In the genomic region with DNA sequence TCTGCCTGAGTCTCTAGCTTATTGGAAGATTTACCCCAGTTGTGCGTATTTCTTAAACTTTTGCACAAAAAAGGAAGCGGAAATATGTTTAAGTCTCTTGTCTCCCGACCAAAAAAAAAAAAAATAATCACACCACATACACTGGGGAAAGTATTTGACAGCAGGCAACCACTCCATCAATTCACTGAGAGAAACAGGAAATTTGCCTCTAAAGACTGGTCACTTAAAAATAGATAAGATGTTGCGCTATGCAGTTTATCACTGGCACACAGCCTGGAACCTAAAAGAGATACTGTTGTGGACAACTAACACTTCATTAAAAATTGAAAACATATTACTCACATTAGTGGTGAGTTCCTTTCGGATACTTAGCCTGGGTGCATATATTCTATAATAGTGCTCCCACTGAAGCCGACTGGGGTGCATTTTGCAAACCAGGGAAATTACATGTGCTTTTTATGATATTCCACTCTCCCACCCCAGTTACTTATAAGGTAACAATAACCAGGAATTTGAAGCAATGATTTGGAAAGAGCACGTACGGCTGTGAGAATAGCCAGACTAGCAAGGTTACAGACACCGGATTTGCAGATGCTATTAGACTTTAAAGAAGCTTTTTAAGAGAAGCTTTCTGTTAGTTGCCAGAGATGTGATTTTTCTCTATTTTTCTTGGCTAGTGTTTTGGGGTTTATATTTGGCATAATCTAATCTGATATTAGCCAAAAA, we compare ENCODE assay signal across 21 cellular contexts.
DNase-seq lines count a peak whose midpoint lies in the region; ATAC-seq, FAIRE-seq and TF ChIP-seq lines count a peak whose summit lies in the region.
"Had no signal": no experiment of that assay in that cellular context is flagged by ENCODE, and none has a peak within 500 bp of the region (broad histone marks: within the 10 kb centered on the region; RNA-seq: fewer than 3 reads in every experiment).

No MANE protein-coding gene starts in this region.

- H2AK5ac ChIP-seq in mesendoderm (ENCODE audit: low read length): no peak overlapping the region

- no peaks in the 10 kb centered on the region for H3K9me1 ChIP-seq in K562 (ENCODE audit: control insufficient read depth, insufficient read depth, low read length)

- FAIRE-seq in HepG2 (lab: Jason Lieb, UNC) (no peak), K562 (lab: Jason Lieb, UNC) (no peak)
- FAIRE-seq: GM19239, H54 had no signal

- no peak overlapping the region for H4K8ac ChIP-seq in mesendoderm (ENCODE audit: low read depth, low read length)

- H2BK15ac ChIP-seq in mesendoderm (replicated peaks; ENCODE audit: low read depth): peak overlapping the region; percentile 74

- no peak overlapping the region for H2BK5ac ChIP-seq in mesendoderm (ENCODE audit: low read length)

- in situ Hi-C loops in HepG2 (cut with HindIII; ENCODE audit: extremely low pct_ligation_motif_present, low pct_unique_long_range_greater_than_20kb) (no loop called here), K562 (cut with MboI) (no loop called here)

- H3K9me3 ChIP-seq in right lobe of liver (no peaks in the 10 kb centered on the region), HepG2 (ENCODE audit: low read length) (peaks cover 99% of the 10 kb centered on the region), K562 (replicated peaks; ENCODE audit: control insufficient read depth, insufficient read depth, low read depth, low read length) (no peaks in the 10 kb centered on the region), aorta (ENCODE audit: control insufficient read depth, low read length) (no peaks in the 10 kb centered on the region)
- H3K9me3 ChIP-seq: left lung, upper lobe of left lung had no signal

- no peak for TF ChIP-seq CTCF in right lobe of liver (IDR thresholded peaks at IDR 0.05)
- no peak for TF ChIP-seq CTCF in HepG2 (CRISPR knock-in tag; IDR thresholded peaks at IDR 0.05)
- no peak for TF ChIP-seq CTCF in K562 (IDR thresholded peaks at IDR 0.05 in 2 of 3, conservative IDR thresholded peaks at IDR 0.05 in 1 of 3; ENCODE audit: insufficient read depth in 2 of 3, low read depth in 1 of 3, low read length in 3 of 3)

- no peaks in the 10 kb centered on the region for H3K4me1 ChIP-seq in right lobe of liver
- no peaks in the 10 kb centered on the region for H3K4me1 ChIP-seq in HepG2 (ENCODE audit: insufficient read depth, low read length)
- H3K4me1 ChIP-seq in K562 (replicated peaks in 1 of 2; ENCODE audit: control insufficient read depth in 2 of 2, insufficient read depth in 2 of 2, low read length in 2 of 2): peaks cover 0 to 7% of the 10 kb centered on the region in 2 experiments; a peak in 3 of 5 replicates
- no peaks in the 10 kb centered on the region for H3K4me1 ChIP-seq in mesendoderm (ENCODE audit: control insufficient read depth, low read depth, low read length)
- H3K4me1 ChIP-seq in aorta (ENCODE audit: control insufficient read depth in 1 of 2, insufficient read depth in 2 of 2, low read length in 2 of 2): peaks cover 2 to 5% of the 10 kb centered on the region in 2 donors
- H3K4me1 ChIP-seq: left lung had no signal

- DNase-seq in right lobe of liver (no peak), HepG2 (ENCODE audit: low spot score) (no peak), K562 (ENCODE audit: extremely low read depth in 1 of 4, low spot score in 3 of 4) (no peak), mesendoderm (no peak), aorta (no peak), CD1c-positive myeloid dendritic cell (ENCODE audit: extremely low spot score) (no peak)
- DNase-seq: ACHN; CD4-positive, alpha-beta T cell; endodermal cell; left lung; MV-4-11; NCI-H2107; NCI-H69; nucleus accumbens; stimulated activated CD4-positive, alpha-beta T cell treated with anti-CD3 and anti-CD28 coated beads, Interleukin-2, amount 100 ng/mL, for 24 hours; upper lobe of left lung had no signal

- POLR2A ChIA-PET in HepG2 (lab: Yijun Ruan, JAX) (no interaction called here), K562 (lab: Yijun Ruan, JAX) (no interaction called here)

- no TSS peak for BruUV-seq in HepG2 (replicated peaks; lab: Mats Ljungman, UMichigan)
- BruUV-seq in K562 (replicated peaks; lab: Mats Ljungman, UMichigan): no TSS peak

- no peak overlapping the region for H3K56ac ChIP-seq in mesendoderm (ENCODE audit: low read length)

- TF ChIP-seq POLR2A in right lobe of liver (IDR thresholded peaks at IDR 0.05): no peak
- no peak for TF ChIP-seq POLR2A in HepG2 (IDR thresholded peaks at IDR 0.05; ENCODE audit: insufficient read depth in 1 of 2, low read depth in 2 of 2, low read length in 2 of 2)
- TF ChIP-seq POLR2A in K562 (conservative IDR thresholded peaks at IDR 0.05): no peak

- TF ChIP-seq EP300 in HepG2 (IDR thresholded peaks at IDR 0.05; ENCODE audit: low read depth in 2 of 2, low read length in 2 of 2) (no peak), HepG2 (CRISPR knock-in tag; IDR thresholded peaks at IDR 0.05; ENCODE audit: borderline replicate concordance) (no peak), K562 (IDR thresholded peaks at IDR 0.05; ENCODE audit: low read length) (no peak)

- H3K79me2 ChIP-seq in HepG2 (ENCODE audit: insufficient read depth, low read length) (no peaks in the 10 kb centered on the region), K562 (ENCODE audit: control insufficient read depth, insufficient read depth, low read length) (no peaks in the 10 kb centered on the region), mesendoderm (ENCODE audit: control insufficient read depth, insufficient read depth, low read length) (no peaks in the 10 kb centered on the region)

- no peak overlapping the region for H3K9ac ChIP-seq in HepG2 (ENCODE audit: insufficient read depth, low read depth, low read length)
- no peak overlapping the region for H3K9ac ChIP-seq in K562 (ENCODE audit: insufficient read depth in 1 of 2, low read depth in 2 of 2, low read length in 2 of 2)
- no peak overlapping the region for H3K9ac ChIP-seq in mesendoderm (ENCODE audit: low read length)

- no peak overlapping the region for H3K23ac ChIP-seq in mesendoderm (ENCODE audit: low read length)

- H3K18ac ChIP-seq in mesendoderm (ENCODE audit: low read length): peak overlapping the region; percentile 68

- H4K20me1 ChIP-seq in HepG2 (ENCODE audit: insufficient read depth, low read length): no peaks in the 10 kb centered on the region
- no peaks in the 10 kb centered on the region for H4K20me1 ChIP-seq in K562 (replicated peaks; ENCODE audit: control insufficient read depth, insufficient read depth, low read length)

- H2AFZ ChIP-seq in HepG2 (ENCODE audit: low read length) (no peak overlapping the region), K562 (ENCODE audit: low read depth, low read length) (0 out of 2 replicates have a peak overlapping the region, but pooled peaks have one; percentile 55)

- H3K36me3 ChIP-seq in right lobe of liver (no peaks in the 10 kb centered on the region), HepG2 (replicated peaks in 1 of 2; ENCODE audit: control insufficient read depth in 1 of 2, insufficient read depth in 2 of 2, low read length in 2 of 2) (no peaks in the 10 kb centered on the region), K562 (ENCODE audit: control insufficient read depth, insufficient read depth, low read length) (no peaks in the 10 kb centered on the region), mesendoderm (ENCODE audit: control insufficient read depth, insufficient read depth, low read length) (no peaks in the 10 kb centered on the region), aorta (ENCODE audit: control insufficient read depth in 1 of 2, insufficient read depth in 2 of 2, low read length in 1 of 2) (no peaks in the 10 kb centered on the region)
- H3K36me3 ChIP-seq: left lung, upper lobe of left lung had no signal

- H3K27me3 ChIP-seq in right lobe of liver: no peaks in the 10 kb centered on the region
- H3K27me3 ChIP-seq in HepG2 (ENCODE audit: control insufficient read depth in 1 of 2, insufficient read depth in 2 of 2, low read length in 2 of 2): no peaks in the 10 kb centered on the region; a peak in 1 of 5 replicates
- H3K27me3 ChIP-seq in K562 (ENCODE audit: control insufficient read depth in 2 of 2, insufficient read depth in 2 of 2, low read length in 2 of 2): no peaks in the 10 kb centered on the region
- H3K27me3 ChIP-seq in mesendoderm (ENCODE audit: insufficient read depth, low read length, poor library complexity): no peaks in the 10 kb centered on the region
- no peaks in the 10 kb centered on the region for H3K27me3 ChIP-seq in aorta (ENCODE audit: control insufficient read depth in 1 of 2, insufficient read depth in 2 of 2, low read length in 1 of 2)
- H3K27me3 ChIP-seq: left lung, upper lobe of left lung had no signal

- no peaks in the 10 kb centered on the region for H3K79me1 ChIP-seq in mesendoderm (ENCODE audit: low read length)

- H4K5ac ChIP-seq in mesendoderm (ENCODE audit: low read length): no peak overlapping the region

- H3K4me3 ChIP-seq in right lobe of liver (no peak overlapping the region), HepG2 (replicated peaks in 1 of 3; ENCODE audit: insufficient read depth in 1 of 3, low read depth in 2 of 3, low read length in 3 of 3) (no peak overlapping the region), K562 (no peak overlapping the region), mesendoderm (ENCODE audit: low read length) (no peak overlapping the region), aorta (ENCODE audit: low read length in 2 of 2) (no peak overlapping the region)
- H3K4me3 ChIP-seq: left lung, upper lobe of left lung had no signal

- CTCF ChIA-PET in HepG2 (lab: Yijun Ruan, JAX; ENCODE audit: low intra/inter-chr PET ratio, low total read pairs): no interaction called here
- CTCF ChIA-PET in K562 (lab: Yijun Ruan, JAX; ENCODE audit: low intra/inter-chr PET ratio): no interaction called here

- peak; percentile 38 to 69 (median 47) for ATAC-seq in right lobe of liver
- ATAC-seq in HepG2: no peak
- ATAC-seq in K562: peak; percentile 47
- peak; percentile 31 for ATAC-seq in aorta (ENCODE audit: low FRiP score)
- no peak for ATAC-seq in HG02763 (IDR thresholded peaks at IDR 0.05; ENCODE audit: unreplicated experiment)
- ATAC-seq in GM18907 (IDR thresholded peaks at IDR 0.05; ENCODE audit: unreplicated experiment): no peak
- ATAC-seq: left lung had no signal

- H3K4me2 ChIP-seq in HepG2 (ENCODE audit: low read depth, low read length) (no peak overlapping the region), K562 (ENCODE audit: insufficient read depth, low read length) (no peak overlapping the region), mesendoderm (ENCODE audit: low read length) (no peak overlapping the region)

- intact Hi-C loops in right lobe of liver (cut with DNase I): no loop called here
- intact Hi-C loops in HepG2 (cut with micrococcal nuclease; ENCODE audit: unreplicated experiment): no loop called here
- intact Hi-C loops in K562 (cut with micrococcal nuclease): no loop called here
- intact Hi-C loops in aorta (cut with DNase I): no loop called here

- H3K4ac ChIP-seq in mesendoderm (ENCODE audit: low read depth, low read length): no peak overlapping the region

- WGBS in right lobe of liver (ENCODE audit: insufficient coverage, low coverage, low lambda C conversion rate, missing lambda C conversion rate): 33% methylated on average over 9 of the region's 9 CpGs
- 44% methylated on average over 9 of the region's 9 CpGs for WGBS in HepG2 (ENCODE audit: low lambda C conversion rate)
- WGBS in K562 (ENCODE audit: insufficient coverage, low coverage, missing lambda C conversion rate): 8% methylated on average over 8 of the region's 9 CpGs
- no CpG with 5 or more reads among the region's 9 CpGs for WGBS in mesendoderm (ENCODE audit: extremely low coverage, insufficient coverage, low lambda C conversion rate)
- WGBS in aorta, 2 donors: 26 to 36% methylated on average over 9 of the region's 9 CpGs

- no peak overlapping the region for H3K27ac ChIP-seq in right lobe of liver
- H3K27ac ChIP-seq in HepG2 (ENCODE audit: extremely low read length, insufficient read depth, low read length): no peak overlapping the region
- H3K27ac ChIP-seq in K562 (ENCODE audit: extremely low read depth, low read depth, low read length): no peak overlapping the region
- no peak overlapping the region for H3K27ac ChIP-seq in mesendoderm (ENCODE audit: low read depth, low read length)
- no peak overlapping the region for H3K27ac ChIP-seq in aorta (ENCODE audit: low read depth in 1 of 2, low read length in 2 of 2)
- H3K27ac ChIP-seq: HL-60, left lung, upper lobe of left lung had no signal

- TF ChIP-seq RAD21 in HepG2 (CRISPR knock-in tag; IDR thresholded peaks at IDR 0.05) (no peak), K562 (CRISPR knock-in tag; conservative IDR thresholded peaks at IDR 0.05 in 1 of 2, IDR thresholded peaks at IDR 0.05 in 1 of 2) (no peak)

- H2BK120ac ChIP-seq in mesendoderm (ENCODE audit: low read depth, low read length): no peak overlapping the region

Comparison
In these comparisons a context has a peak if more than half of its experiments do, and no peak if none do; other contexts are left out.
1. ATAC-seq: peak in right lobe of liver (4 of 4), K562 (single experiment) and aorta (single experiment); none in HepG2 (single experiment), HG02763 (single experiment) and GM18907 (single experiment).